ENCODE assay signal across 22 cellular contexts in genomic region chr9:107557236-107557990, GRCh38.
DNase-seq lines count a peak whose midpoint lies in the region; ATAC-seq, FAIRE-seq and TF ChIP-seq lines count a peak whose summit lies in the region.
"Had no signal": no experiment of that assay in that cellular context is flagged by ENCODE, and none has a peak within 500 bp of the region (broad histone marks: within the 10 kb centered on the region; RNA-seq: fewer than 3 reads in every experiment).

No MANE protein-coding gene starts in this region.

- peak overlapping the region; percentile 68; the same call in 1 of the 2 replicates for H2AFZ ChIP-seq in PC-9
- H2AFZ ChIP-seq in neural progenitor cell (replicated peaks), result no peak overlapping the region

- WGBS in A549 (ENCODE audit: missing lambda C conversion rate), result 73% methylated on average over 5 of the region's 5 CpGs
- 74 to 97% methylated on average over 5 of the region's 5 CpGs for WGBS in gastroesophageal sphincter (ENCODE audit: low coverage in 1 of 2), 2 donors

- H3K9me3 ChIP-seq in A549, result no peaks in the 10 kb centered on the region
- no peaks in the 10 kb centered on the region for H3K9me3 ChIP-seq in PC-9 (ENCODE audit: insufficient read depth, low read depth)
- H3K9me3 ChIP-seq in neural progenitor cell (ENCODE audit: low read depth), result no peaks in the 10 kb centered on the region
- no peaks in the 10 kb centered on the region for H3K9me3 ChIP-seq in gastroesophageal sphincter
- H3K9me3 ChIP-seq: adrenal gland, pancreas, SJCRH30, spleen, tibial artery had no signal

- in situ Hi-C loops in G401 (cut with HindIII; ENCODE audit: low sequenced_read_pairs), result no loop called here

- TF ChIP-seq POLR2A in A549 (IDR thresholded peaks at IDR 0.05; ENCODE audit: low read length) (no peak), gastroesophageal sphincter (IDR thresholded peaks at IDR 0.05) (no peak)

- CTCF ChIA-PET in A549 (lab: Yijun Ruan, JAX), result interaction anchor here (1.0 to 1.2 kb wide), 3 partner anchors 9 to 210 kb away, joined by 3 to 4 read pairs (median 3); no protein-coding TSS in a partner anchor
- CTCF ChIA-PET in PC-9 (lab: Charles Lee), result interaction anchor here (0.6 kb wide), 1 partner anchor 64 kb away, joined by 6 read pairs; no protein-coding TSS in a partner anchor

- H3K36me3 ChIP-seq in PC-9 (ENCODE audit: low read depth), result no peaks in the 10 kb centered on the region
- no peaks in the 10 kb centered on the region for H3K36me3 ChIP-seq in neural progenitor cell
- H3K36me3 ChIP-seq in gastroesophageal sphincter, result no peaks in the 10 kb centered on the region
- H3K36me3 ChIP-seq: adrenal gland, pancreas, SJCRH30, spleen, tibial artery had no signal

- H3K9me2 ChIP-seq in PC-9 (ENCODE audit: insufficient read depth), result no peaks in the 10 kb centered on the region

- H3K27me3 Mint-ChIP-seq in neural progenitor cell (ENCODE audit: insufficient read depth, low read depth), result no peaks in the 10 kb centered on the region
- H3K27me3 Mint-ChIP-seq in stimulated activated memory B cell treated with anti-CD40 and anti-IgM and Interleukin-4, amounts not matched to agents 10 μg/mL and 1 μg/mL and 100 μg/mL, for 72 hours, result no peaks in the 10 kb centered on the region

- H3F3A ChIP-seq in PC-9 (ENCODE audit: insufficient read depth, low read depth) (no peaks in the 10 kb centered on the region), neural progenitor cell (ENCODE audit: low read depth) (no peaks in the 10 kb centered on the region)

- TF ChIP-seq EP300 in A549 (IDR thresholded peaks at IDR 0.05) (no peak), gastroesophageal sphincter (IDR thresholded peaks at IDR 0.05) (no peak)

- BruUV-seq in PC-9 (replicated peaks; lab: Mats Ljungman, UMichigan), result no TSS peak

- intact Hi-C loops in PC-9 (cut with micrococcal nuclease; ENCODE audit: unreplicated experiment), result no loop called here

- H3K27me3 ChIP-seq in PC-9 (ENCODE audit: insufficient read depth, low read depth), result no peaks in the 10 kb centered on the region
- H3K27me3 ChIP-seq in neural progenitor cell, result no peaks in the 10 kb centered on the region
- H3K27me3 ChIP-seq in gastroesophageal sphincter, result no peaks in the 10 kb centered on the region
- H3K27me3 ChIP-seq: adrenal gland, pancreas, SJCRH30, spleen, tibial artery had no signal

- H3K9ac ChIP-seq in neural progenitor cell, result no peak overlapping the region

- H3K4me1 ChIP-seq in A549 (peaks cover 15% of the 10 kb centered on the region; the same call in 2 of the 3 replicates), PC-9 (replicated peaks; ENCODE audit: insufficient read depth) (peaks cover 14% of the 10 kb centered on the region), neural progenitor cell (no peaks in the 10 kb centered on the region), gastroesophageal sphincter (no peaks in the 10 kb centered on the region)
- H3K4me1 ChIP-seq: adrenal gland, SJCRH30, tibial artery had no signal

- H3K4me1 Mint-ChIP-seq in neural progenitor cell, result peaks cover 3% of the 10 kb centered on the region
- no peaks in the 10 kb centered on the region for H3K4me1 Mint-ChIP-seq in stimulated activated memory B cell treated with anti-CD40 and anti-IgM and Interleukin-4, amounts not matched to agents 10 μg/mL and 1 μg/mL and 100 μg/mL, for 72 hours

- peak overlapping the region; percentile 23 for H3K27ac Mint-ChIP-seq in neural progenitor cell
- no peak overlapping the region for H3K27ac Mint-ChIP-seq in stimulated activated memory B cell treated with anti-CD40 and anti-IgM and Interleukin-4, amounts not matched to agents 10 μg/mL and 1 μg/mL and 100 μg/mL, for 72 hours
- H3K27ac Mint-ChIP-seq: CD14-positive monocyte had no signal

- peak in 1 of 2 experiments; percentile 33; a peak in 2 of 6 replicates for ATAC-seq in A549
- peak; percentile 76 for ATAC-seq in esophagus mucosa
- no peak for ATAC-seq in gastroesophageal sphincter
- ATAC-seq in stimulated activated memory B cell treated with anti-CD40 and anti-IgM and Interleukin-4, amounts not matched to agents 10 μg/mL and 1 μg/mL and 100 μg/mL, for 72 hours, result no peak
- ATAC-seq: pancreas had no signal

- TF ChIP-seq CTCF in A549 (IDR thresholded peaks at IDR 0.05) (no peak), PC-9 (conservative IDR thresholded peaks at IDR 0.05) (no peak), neural progenitor cell (IDR thresholded peaks at IDR 0.05) (no peak), gastroesophageal sphincter (IDR thresholded peaks at IDR 0.05) (no peak)

- no peak overlapping the region for H3K4me3 Mint-ChIP-seq in neural progenitor cell
- no peak overlapping the region for H3K4me3 Mint-ChIP-seq in stimulated activated memory B cell treated with anti-CD40 and anti-IgM and Interleukin-4, amounts not matched to agents 10 μg/mL and 1 μg/mL and 100 μg/mL, for 72 hours
- H3K4me3 Mint-ChIP-seq: CD14-positive monocyte had no signal

- FAIRE-seq in A549 (lab: Jason Lieb, UNC), result no peak
- FAIRE-seq: HTR-8/SVneo, pancreas had no signal

- POLR2A ChIA-PET in A549 (lab: Yijun Ruan, JAX), result no interaction called here
- POLR2A ChIA-PET in PC-9 (lab: Charles Lee; ENCODE audit: unreplicated experiment), result no interaction called here

- no peaks in the 10 kb centered on the region for H3K9me3 Mint-ChIP-seq in neural progenitor cell
- no peaks in the 10 kb centered on the region for H3K9me3 Mint-ChIP-seq in stimulated activated memory B cell treated with anti-CD40 and anti-IgM and Interleukin-4, amounts not matched to agents 10 μg/mL and 1 μg/mL and 100 μg/mL, for 72 hours

- H3K79me2 ChIP-seq in PC-9 (ENCODE audit: low read depth) (no peaks in the 10 kb centered on the region), neural progenitor cell (ENCODE audit: low read depth) (no peaks in the 10 kb centered on the region)

- no peaks in the 10 kb centered on the region for H3K36me3 Mint-ChIP-seq in neural progenitor cell
- no peaks in the 10 kb centered on the region for H3K36me3 Mint-ChIP-seq in stimulated activated memory B cell treated with anti-CD40 and anti-IgM and Interleukin-4, amounts not matched to agents 10 μg/mL and 1 μg/mL and 100 μg/mL, for 72 hours
- H3K36me3 Mint-ChIP-seq: CD14-positive monocyte had no signal

- H3K4me2 ChIP-seq in A549 (peak overlapping the region; percentile 29; the same call in 2 of the 3 replicates), PC-9 (peak overlapping the region; percentile 32), neural progenitor cell (no peak overlapping the region)

- no peak for DNase-seq in A549 (ENCODE audit: low read depth in 1 of 2, low spot score in 1 of 2)
- DNase-seq in PC-9, result peak in 1 of 2 experiments; percentile 73
- DNase-seq in neural progenitor cell (ENCODE audit: low spot score), result no peak
- DNase-seq in DMS53 treated with DMSO at 0.1 percent for 48 hours (lab: John Stamatoyannopoulos, UW; ENCODE audit: unreplicated experiment), result no peak
- DNase-seq in G401 (ENCODE audit: low spot score), result no peak
- DNase-seq: activated effector memory CD4-positive, alpha-beta T cell treated with Interleukin-2 at 50 U/mL for 16 hours; adrenal gland; cerebellar nuclear complex; DMS79; foreskin melanocyte; H7; NCI-H1694 treated with DMSO at 0.1 percent for 48 hours; NCI-H345; pancreas; SJCRH30; spleen; tibial artery had no signal

- H3K27ac ChIP-seq in A549 (peak overlapping the region in 1 of 2 experiments; percentile 39; a peak in 2 of 6 replicates), PC-9 (peak overlapping the region; percentile 30; the same call in 1 of the 2 replicates), neural progenitor cell (no peak overlapping the region), gastroesophageal sphincter (no peak overlapping the region)
- H3K27ac ChIP-seq: adrenal gland, pancreas, SJCRH30, spleen, tibial artery had no signal

- H4K20me1 ChIP-seq in PC-9 (ENCODE audit: insufficient read depth), result no peaks in the 10 kb centered on the region
- H4K20me1 ChIP-seq in neural progenitor cell (ENCODE audit: low read depth), result no peaks in the 10 kb centered on the region

- TF ChIP-seq RAD21 in A549 (conservative IDR thresholded peaks at IDR 0.05 in 1 of 2, IDR thresholded peaks at IDR 0.05 in 1 of 2), result no peak

- H3K4me3 ChIP-seq in A549 (no peak overlapping the region), PC-9 (no peak overlapping the region), neural progenitor cell (no peak overlapping the region), gastroesophageal sphincter (no peak overlapping the region)
- H3K4me3 ChIP-seq: adrenal gland, pancreas, SJCRH30, spleen, tibial artery had no signal

TF ChIP-seq in A549, 52 proteins besides CTCF, POLR2A, EP300 and RAD21:
- TF ChIP-seq ESRRA (IDR thresholded peaks at IDR 0.05; ENCODE audit: borderline replicate concordance, low read length) (no peak), JUNB (IDR thresholded peaks at IDR 0.05) (peak; percentile 37; the same call in 1 of the 2 replicates), FOSL2 (IDR thresholded peaks at IDR 0.05) (no peak), FOSL2 (CRISPR knock-in tag; IDR thresholded peaks at IDR 0.05) (peak; percentile 45)
